8 cellular contexts compared by ENCODE assay signal in the genomic region with DNA sequence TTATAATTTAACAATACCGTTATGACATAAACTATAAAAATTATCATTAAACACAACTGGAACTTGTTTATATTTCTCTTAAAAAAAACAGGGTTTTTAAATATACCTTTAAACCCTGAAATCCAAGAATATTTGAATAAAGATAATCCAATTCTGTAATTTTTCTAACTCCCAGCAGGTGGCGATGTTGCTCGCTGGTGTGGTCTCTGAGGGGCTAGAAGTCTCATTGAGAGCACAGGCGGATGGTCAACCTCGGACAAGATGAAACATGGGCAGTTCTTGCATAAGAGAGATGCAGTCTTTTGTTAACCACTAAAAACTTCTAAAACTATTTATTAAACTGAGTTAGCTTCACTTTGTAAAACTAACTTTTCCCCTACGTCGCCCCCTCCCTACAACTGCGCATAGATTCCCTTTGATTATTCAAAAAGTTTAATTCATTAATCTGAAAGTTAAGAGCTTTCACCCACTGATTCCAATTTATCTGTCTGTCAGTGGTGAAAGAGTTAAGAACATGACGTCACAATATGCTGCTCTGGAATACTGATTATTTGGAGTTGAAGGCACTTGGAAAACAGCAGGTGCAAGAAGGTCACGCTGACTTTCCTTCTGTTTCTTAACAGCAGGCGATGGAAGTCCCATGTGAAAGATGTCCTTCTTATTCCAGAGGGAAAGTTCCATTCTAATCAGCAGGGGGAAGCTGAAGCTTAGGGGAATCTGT. TPM values are rescaled to one million over a fixed set of nuclear protein-coding genes. Genes with fewer than 3 reads are reported as not detected.
DNase-seq lines count a peak whose midpoint lies in the region; ATAC-seq and TF ChIP-seq lines count a peak whose summit lies in the region.

No MANE protein-coding gene starts in this region.

- no peak overlapping the region for H3K4me3 ChIP-seq in gastroesophageal sphincter

- 33 to 45% methylated on average over 8 to 11 of the region's 11 CpGs for WGBS in gastroesophageal sphincter (ENCODE audit: low coverage in 1 of 2), 2 donors

- peak; percentile 75 for ATAC-seq in gastroesophageal sphincter
- peak; percentile 63 for ATAC-seq in omental fat pad (ENCODE audit: low FRiP score)
- ATAC-seq in HG03135 (IDR thresholded peaks at IDR 0.05; ENCODE audit: unreplicated experiment): no peak
- no peak for ATAC-seq in GM18505 (IDR thresholded peaks at IDR 0.05; ENCODE audit: unreplicated experiment)

- H3K4me1 ChIP-seq in gastroesophageal sphincter: peaks cover 0 to 6% (median 0%) of the 10 kb centered on the region in 3 donors

- peak; percentile 61 to 79 (median 70) for TF ChIP-seq CTCF in gastroesophageal sphincter (IDR thresholded peaks at IDR 0.05)
- peak in 1 of 3 donors; percentile 22 for TF ChIP-seq CTCF in omental fat pad (IDR thresholded peaks at IDR 0.05)

- no peaks in the 10 kb centered on the region for H3K9me3 ChIP-seq in gastroesophageal sphincter

- no peaks in the 10 kb centered on the region for H3K27me3 ChIP-seq in gastroesophageal sphincter

- no peaks in the 10 kb centered on the region for H3K36me3 ChIP-seq in gastroesophageal sphincter

- H3K27ac ChIP-seq in gastroesophageal sphincter: no peak overlapping the region

- DNase-seq in C1 segment of cervical spinal cord (lab: John Stamatoyannopoulos, UW) (peak in 12 of 14 donors; percentile 6 to 93 (median 32)), H4 (ENCODE audit: low spot score) (peak; percentile 46), NCI-H526 treated with DMSO at 0.1 percent for 48 hours (lab: John Stamatoyannopoulos, UW) (peak; percentile 16), omental fat pad (ENCODE audit: low spot score) (no peak)
- peak; percentile 13 for DNase-seq in activated naive CD4-positive, alpha-beta T cell treated with Interleukin-2 at 50 U/mL for 16 hours

- TF ChIP-seq EP300 in gastroesophageal sphincter (IDR thresholded peaks at IDR 0.05): no peak

- TF ChIP-seq POLR2A in gastroesophageal sphincter (IDR thresholded peaks at IDR 0.05) (no peak), GM18505 (IDR thresholded peaks at IDR 0.05; ENCODE audit: borderline replicate concordance, extremely low read depth, insufficient read depth, insufficient read length) (no peak)

RNA-seq across cellular contexts. Expression of a gene that starts 29.5 kb away (rescaled TPM):
- total RNA-seq in H4 (2014; rRNA removed; shearing (Covaris generic)): not detected in 2 replicates
- total RNA-seq in gastroesophageal sphincter: not detected
- not detected for total RNA-seq in omental fat pad

Comparison
In these comparisons a context has a peak if more than half of its experiments do, and no peak if none do; other contexts are left out.
1. ATAC-seq: peak in gastroesophageal sphincter (single experiment) and omental fat pad (single experiment); none in HG03135 (single experiment) and GM18505 (single experiment).